13 cellular contexts compared by ENCODE assay signal in the genomic region with DNA sequence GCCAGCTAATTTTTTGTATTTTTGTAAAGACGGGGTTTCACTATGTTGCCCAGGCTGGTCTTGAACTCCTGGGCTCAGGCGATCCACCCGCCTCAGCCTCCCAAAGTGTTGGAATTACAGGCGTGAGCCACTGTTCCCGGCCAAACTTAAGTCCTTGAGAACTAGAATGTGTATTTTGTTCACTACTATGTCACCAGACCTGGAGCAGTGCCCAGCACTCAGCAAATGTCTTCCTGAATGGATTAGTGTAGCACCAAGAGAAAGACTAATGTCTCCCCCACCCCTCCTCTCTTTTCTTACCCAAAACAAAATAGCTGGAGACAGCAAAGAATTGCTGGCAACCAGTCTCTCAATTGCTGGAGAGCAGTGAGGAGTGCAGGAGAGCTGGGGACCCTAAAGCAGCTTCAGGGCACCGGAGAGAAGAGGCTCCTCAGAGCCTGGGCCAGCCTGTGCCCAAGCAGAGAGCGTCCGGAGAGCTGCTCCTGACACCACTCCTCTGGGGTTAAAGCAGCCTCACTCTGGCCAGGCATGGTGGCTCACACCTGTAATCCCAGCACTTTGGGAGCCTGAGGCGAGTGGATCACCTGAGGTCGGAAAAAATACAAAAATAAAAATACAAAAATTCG. TPM values are rescaled to one million over a fixed set of nuclear protein-coding genes. Genes with fewer than 3 reads are reported as not detected.
A peak's percentile ranks its signal among the peaks of the same experiment; 100 is the strongest.
DNase-seq lines count a peak whose midpoint lies in the region; ATAC-seq, FAIRE-seq and TF ChIP-seq lines count a peak whose summit lies in the region.
"Had no signal": no experiment of that assay in that cellular context is flagged by ENCODE, and none has a peak within 500 bp of the region (broad histone marks: within the 10 kb centered on the region; RNA-seq: fewer than 3 reads in every experiment).

No MANE protein-coding gene starts in this region.

- TF ChIP-seq CTCF in astrocyte (IDR thresholded peaks at IDR 0.05; ENCODE audit: insufficient read depth, low read depth, low read length) (no peak), prostate gland (IDR thresholded peaks at IDR 0.05) (no peak), Caco-2 (IDR thresholded peaks at IDR 0.05; ENCODE audit: insufficient read depth in 1 of 2, low read depth in 1 of 2, low read length in 1 of 2, severe bottlenecking in 1 of 2, unreplicated experiment in 1 of 2) (no peak)

- intact Hi-C loops in left cardiac atrium (cut with DNase I) (no loop called here), prostate gland (cut with DNase I) (loop anchor here (10.0 kb wide), 1 partner anchor 47 kb away; the partner anchor contains the start of gene ATP6V1E1), Caco-2 (cut with micrococcal nuclease; ENCODE audit: unreplicated experiment) (no loop called here)

- no peaks in the 10 kb centered on the region for H3K4me1 Mint-ChIP-seq in astrocyte (ENCODE audit: low read depth, unreplicated experiment)
- peaks cover 6% of the 10 kb centered on the region for H3K4me1 Mint-ChIP-seq in Caco-2 (ENCODE audit: low read depth, unreplicated experiment)
- H3K4me1 Mint-ChIP-seq: T-cell had no signal

- H3K4me1 ChIP-seq in GM23248 (ENCODE audit: insufficient read depth) (peaks cover 15% of the 10 kb centered on the region; the same call in 1 of the 2 replicates), astrocyte (ENCODE audit: insufficient read depth, low read length) (peaks cover 12% of the 10 kb centered on the region), prostate gland (replicated peaks) (no peaks in the 10 kb centered on the region), Caco-2 (no peaks in the 10 kb centered on the region; the same call in 1 of the 2 replicates)

- H3K9ac ChIP-seq in GM23248 (no peak overlapping the region), astrocyte (ENCODE audit: low read length) (no peak overlapping the region)

- H3K36me3 ChIP-seq in GM23248 (ENCODE audit: low read depth) = no peaks in the 10 kb centered on the region
- H3K36me3 ChIP-seq in astrocyte (ENCODE audit: insufficient read depth, low read length) = no peaks in the 10 kb centered on the region
- no peaks in the 10 kb centered on the region for H3K36me3 ChIP-seq in prostate gland
- H3K36me3 ChIP-seq in Caco-2 (ENCODE audit: control insufficient read depth, insufficient read depth, low read length) = no peaks in the 10 kb centered on the region

- H3K27me3 ChIP-seq in GM23248 (replicated peaks; ENCODE audit: insufficient read depth) (no peaks in the 10 kb centered on the region), astrocyte (ENCODE audit: insufficient read depth, low read length) (no peaks in the 10 kb centered on the region), prostate gland (replicated peaks; ENCODE audit: insufficient read depth) (no peaks in the 10 kb centered on the region), Caco-2 (replicated peaks; ENCODE audit: control insufficient read depth, insufficient read depth, low read length) (no peaks in the 10 kb centered on the region)

- H3K4me3 Mint-ChIP-seq in astrocyte (ENCODE audit: unreplicated experiment) (no peak overlapping the region), Caco-2 (ENCODE audit: unreplicated experiment) (no peak overlapping the region)
- H3K4me3 Mint-ChIP-seq: T-cell had no signal

- H3K27me3 Mint-ChIP-seq in astrocyte (ENCODE audit: low read depth, unreplicated experiment) (peaks cover 10% of the 10 kb centered on the region), Caco-2 (ENCODE audit: insufficient read depth, unreplicated experiment) (no peaks in the 10 kb centered on the region)

- no peaks in the 10 kb centered on the region for H4K20me1 ChIP-seq in GM23248 (ENCODE audit: insufficient read depth)
- no peaks in the 10 kb centered on the region for H4K20me1 ChIP-seq in astrocyte (ENCODE audit: insufficient read depth, low read length)

- H3F3A ChIP-seq in GM23248 (ENCODE audit: insufficient read depth) = 0 out of 2 replicates have a peak, but pooled peaks cover 11% of the 10 kb centered on the region

- H3K4me2 ChIP-seq in GM23248 (ENCODE audit: unreplicated experiment) (no peak overlapping the region), astrocyte (ENCODE audit: low read length) (no peak overlapping the region)

- POLR2A ChIA-PET in Caco-2 (lab: Charles Lee) = no interaction called here

- H3K9me3 Mint-ChIP-seq in astrocyte (ENCODE audit: unreplicated experiment) (no peaks in the 10 kb centered on the region), Caco-2 (ENCODE audit: unreplicated experiment) (no peaks in the 10 kb centered on the region)
- H3K9me3 Mint-ChIP-seq: T-cell had no signal

- FAIRE-seq in astrocyte (lab: Jason Lieb, UNC) = no peak

- H3K27ac Mint-ChIP-seq in astrocyte (ENCODE audit: unreplicated experiment) (no peak overlapping the region), Caco-2 (ENCODE audit: unreplicated experiment) (no peak overlapping the region)
- H3K27ac Mint-ChIP-seq: T-cell had no signal

- BruUV-seq in Caco-2 (replicated peaks; lab: Mats Ljungman, UMichigan) = no TSS peak

- no peak overlapping the region for H3K27ac ChIP-seq in GM23248
- peak overlapping the region; percentile 12 for H3K27ac ChIP-seq in astrocyte (ENCODE audit: low read depth, low read length)
- no peak overlapping the region for H3K27ac ChIP-seq in prostate gland

- DNase-seq in GM23248 = peak; percentile 70
- peak; percentile 48 for DNase-seq in astrocyte (ENCODE audit: low read depth)
- DNase-seq in left cardiac atrium = peak; percentile 85
- peak; percentile 74 for DNase-seq in prostate gland (ENCODE audit: low spot score)
- DNase-seq in activated CD8-positive, alpha-beta memory T cell treated with anti-CD3 and anti-CD28 coated beads, Interleukin-2, amount 50 U/mL, for 48 hours = no peak
- no peak for DNase-seq in activated CD4-positive, alpha-beta T cell treated with anti-CD3 and anti-CD28 coated beads, Interleukin-2, amount 50 U/mL, for 48 hours
- DNase-seq in Caco-2 = no peak
- DNase-seq: activated T-cell treated with anti-CD3 and anti-CD28 coated beads for 4 hours, GOT3, NCI-H1417, T-cell had no signal

- peak overlapping the region; percentile 0; the same call in 1 of the 2 replicates for H2AFZ ChIP-seq in GM23248
- H2AFZ ChIP-seq in astrocyte (ENCODE audit: low read depth, low read length) = no peak overlapping the region

- ATAC-seq in left cardiac atrium (peak; percentile 60 to 71), HG03045 (IDR thresholded peaks at IDR 0.05; ENCODE audit: unreplicated experiment) (no peak)
- ATAC-seq: T-cell had no signal

- WGBS in GM23248 (ENCODE audit: low coverage in 1 of 2, low lambda C conversion rate in 2 of 2, missing lambda C conversion rate in 2 of 2), 2 experiments = 49 to 54% methylated on average over 11 of the region's 11 CpGs
- 70% methylated on average over 11 of the region's 11 CpGs for WGBS in prostate gland

- H3K9me3 ChIP-seq in GM23248 (ENCODE audit: low read depth) (no peaks in the 10 kb centered on the region), astrocyte (ENCODE audit: insufficient read depth, low read depth, low read length) (no peaks in the 10 kb centered on the region), prostate gland (no peaks in the 10 kb centered on the region), Caco-2 (no peaks in the 10 kb centered on the region)

- no peaks in the 10 kb centered on the region for H3K9me2 ChIP-seq in GM23248 (ENCODE audit: insufficient read depth)

- TF ChIP-seq POLR2A in prostate gland (IDR thresholded peaks at IDR 0.05) = no peak

- H3K36me3 Mint-ChIP-seq in astrocyte (ENCODE audit: low read depth, unreplicated experiment) (peaks cover 2% of the 10 kb centered on the region), Caco-2 (ENCODE audit: insufficient read depth, unreplicated experiment) (no peaks in the 10 kb centered on the region)
- H3K36me3 Mint-ChIP-seq: T-cell had no signal

- in situ Hi-C loops in GM23248 (cut with MboI) = no loop called here

- no peak overlapping the region for H3K4me3 ChIP-seq in GM23248
- H3K4me3 ChIP-seq in astrocyte (ENCODE audit: insufficient read depth, low read depth, low read length) = no peak overlapping the region
- no peak overlapping the region for H3K4me3 ChIP-seq in prostate gland
- H3K4me3 ChIP-seq in Caco-2 (ENCODE audit: low read depth, low read length) = no peak overlapping the region

- CTCF ChIA-PET in Caco-2 (lab: Charles Lee) = interaction anchor here (0.7 kb wide), 1 partner anchor 23 kb away, joined by 3 read pairs; no protein-coding TSS in a partner anchor

- H3K79me2 ChIP-seq in GM23248 (ENCODE audit: insufficient read depth) (no peaks in the 10 kb centered on the region), astrocyte (ENCODE audit: insufficient read depth, low read length) (no peaks in the 10 kb centered on the region)

RNA-seq across cellular contexts. Expression of gene SLC25A18, which starts 14.9 kb away (rescaled TPM):
- total RNA-seq in GM23248 (2014; rRNA removed; shearing (Covaris generic)) = not detected in 2 replicates
- polyA plus RNA-seq in GM23248 (2016; fragmentation: Nextera tagmentation; extraction: Ambion mirVana) = 0.08 TPM in 1 of 2 replicates, not detected in the other
- total RNA-seq in astrocyte (0.48 and 0.55 TPM in 2 replicates), left cardiac atrium (1 to 10 TPM; 1.6 to 3.6 TPM), prostate gland (10 to 100 TPM in 1 of 2 donors, 1 to 10 TPM in 1; 9.0 to 10.6 TPM), Caco-2 (2022) (0.14 TPM in 1 of 2 replicates, not detected in the other)
- total RNA-seq: mononuclear cell, T-cell had no signal

RNA-seq across cellular contexts. Expression of gene ATP6V1E1, which starts 50.3 kb away (rescaled TPM):
- 103 and 113 TPM in 2 replicates for total RNA-seq in GM23248 (2014; rRNA removed; shearing (Covaris generic))
- polyA plus RNA-seq in GM23248 (2016; fragmentation: Nextera tagmentation; extraction: Ambion mirVana) = 131 and 134 TPM in 2 replicates
- total RNA-seq in astrocyte = 153 and 160 TPM in 2 replicates
- total RNA-seq in left cardiac atrium = 100 to 1,000 TPM; 142 to 191 TPM
- 100 to 1,000 TPM; 101 to 150 TPM for total RNA-seq in prostate gland
- 139 and 147 TPM in 2 replicates for total RNA-seq in Caco-2 (2022)

Comparison
In these comparisons a context has a peak if more than half of its experiments do, and no peak if none do; other contexts are left out.
1. DNase-seq: peak in GM23248 (single experiment), astrocyte (single experiment), left cardiac atrium (single experiment) and prostate gland (single experiment); none in activated CD8-positive, alpha-beta memory T cell treated with anti-CD3 and anti-CD28 coated beads, Interleukin-2, amount 50 U/mL, for 48 hours (single experiment), activated CD4-positive, alpha-beta T cell treated with anti-CD3 and anti-CD28 coated beads, Interleukin-2, amount 50 U/mL, for 48 hours (0 of 2) and Caco-2 (0 of 2).